Comparison of ENCODE assay signal across 10 cellular contexts in genomic region chr14:60485600-60486251, GRCh38. TPM values are rescaled to one million over a fixed set of nuclear protein-coding genes. Genes with fewer than 3 reads are reported as not detected.
A peak's percentile ranks its signal among the peaks of the same experiment; 100 is the strongest.
DNase-seq lines count a peak whose midpoint lies in the region; ATAC-seq and TF ChIP-seq lines count a peak whose summit lies in the region.
"Had no signal": no experiment of that assay in that cellular context is flagged by ENCODE, and none has a peak within 500 bp of the region (broad histone marks: within the 10 kb centered on the region; RNA-seq: fewer than 3 reads in every experiment).

TSS of gene C14orf39 (minus strand) at chr14:60486063. CDS start at chr14:60485078, 985 bp downstream.

- H3K4me1 ChIP-seq in SJSA1 (replicated peaks) (no peaks in the 10 kb centered on the region), foreskin keratinocyte (no peaks in the 10 kb centered on the region), MM.1S (ENCODE audit: low read length) (no peaks in the 10 kb centered on the region)

- no peaks in the 10 kb centered on the region for H3F3A ChIP-seq in MM.1S (ENCODE audit: insufficient read depth, low read length)

- H3K79me2 ChIP-seq in MM.1S (ENCODE audit: low read length): no peaks in the 10 kb centered on the region

- H3K36me3 ChIP-seq in SJSA1: no peaks in the 10 kb centered on the region
- no peaks in the 10 kb centered on the region for H3K36me3 ChIP-seq in MM.1S (replicated peaks; ENCODE audit: insufficient read depth, low read length)

- H2AFZ ChIP-seq in MM.1S (ENCODE audit: low read length): no peak within 1 kb of the TSS

- H3K4me2 ChIP-seq in MM.1S (ENCODE audit: low read depth, low read length): no peak within 1 kb of the TSS

- peaks cover 39% of the 10 kb centered on the region for H3K27me3 ChIP-seq in SJSA1 (replicated peaks)
- peaks cover 77% of the 10 kb centered on the region for H3K27me3 ChIP-seq in foreskin keratinocyte
- H3K27me3 ChIP-seq in MM.1S (replicated peaks; ENCODE audit: insufficient read depth, low read length): no peaks in the 10 kb centered on the region

- peak; percentile 85 for DNase-seq in DMS53 (lab: John Stamatoyannopoulos, UW)
- no peak for DNase-seq in DMS53 treated with DMSO at 0.1 percent for 48 hours (lab: John Stamatoyannopoulos, UW; ENCODE audit: unreplicated experiment)
- peak in 1 of 2 experiments; percentile 9 for DNase-seq in SJSA1 (ENCODE audit: low read depth in 1 of 2, low spot score in 2 of 2)
- no peak for DNase-seq in foreskin keratinocyte
- DNase-seq in stimulated activated CD8-positive, alpha-beta memory T cell treated with anti-CD3 and anti-CD28 coated beads, Interleukin-4, amount 100 ng/mL, for 48 hours: peak; percentile 44
- no peak for DNase-seq in MM.1S

- TF ChIP-seq CTCF in foreskin keratinocyte (conservative IDR thresholded peaks at IDR 0.05) (no peak), MM.1S (IDR thresholded peaks at IDR 0.05; ENCODE audit: low read length) (no peak)

- no peak within 1 kb of the TSS for H3K9ac ChIP-seq in MM.1S (ENCODE audit: low read length)

- ATAC-seq in foreskin keratinocyte (peak; percentile 64), GM21576 (IDR thresholded peaks at IDR 0.05; ENCODE audit: unreplicated experiment) (no peak), HG02798 (IDR thresholded peaks at IDR 0.05; ENCODE audit: poor library complexity, unreplicated experiment) (no peak)

- no peaks in the 10 kb centered on the region for H3K9me2 ChIP-seq in MM.1S (replicated peaks; ENCODE audit: insufficient read depth, low read length)

- no peaks in the 10 kb centered on the region for H3K9me3 ChIP-seq in SJSA1 (replicated peaks)
- no peaks in the 10 kb centered on the region for H3K9me3 ChIP-seq in MM.1S (replicated peaks; ENCODE audit: insufficient read depth, low read length)

- H3K4me3 ChIP-seq in SJSA1 (peak within 1 kb of the TSS; percentile 32), MM.1S (ENCODE audit: low read length) (no peak within 1 kb of the TSS)

- H4K20me1 ChIP-seq in MM.1S (ENCODE audit: insufficient read depth, low read length): no peaks in the 10 kb centered on the region

- H3K27ac ChIP-seq in SJSA1 (no peak within 1 kb of the TSS), foreskin keratinocyte (no peak within 1 kb of the TSS), MM.1S (ENCODE audit: low read length) (no peak within 1 kb of the TSS)
- H3K27ac ChIP-seq: 22Rv1 had no signal

RNA-seq across cellular contexts. Expression of gene C14orf39, which starts in this region (rescaled TPM):
- 0.05 TPM in 1 of 2 replicates, not detected in the other for total RNA-seq in SJSA1 (2014; rRNA removed; shearing (Covaris generic))
- total RNA-seq in foreskin keratinocyte: not detected in 2 replicates
- not detected in 2 replicates for polyA plus RNA-seq in foreskin keratinocyte
- total RNA-seq: renal cortical epithelial cell had no signal

Comparison
In these comparisons a context has a peak if more than half of its experiments do, and no peak if none do; other contexts are left out.
1. DNase-seq: peak in DMS53 (single experiment) and stimulated activated CD8-positive, alpha-beta memory T cell treated with anti-CD3 and anti-CD28 coated beads, Interleukin-4, amount 100 ng/mL, for 48 hours (single experiment); none in DMS53 treated with DMSO at 0.1 percent for 48 hours (single experiment), foreskin keratinocyte (0 of 2) and MM.1S (single experiment).
2. Peak in ATAC-seq in foreskin keratinocyte; RNA of the gene not detected or under 1 TPM.